In genomic region chr1:15430787-15431570, GRCh38 we compare ENCODE assay signal across 9 cellular contexts. TPM values are rescaled to one million over a fixed set of nuclear protein-coding genes. Genes with fewer than 3 reads are reported as not detected.
DNase-seq lines count a peak whose midpoint lies in the region; ATAC-seq, FAIRE-seq and TF ChIP-seq lines count a peak whose summit lies in the region.
"Had no signal": no experiment of that assay in that cellular context is flagged by ENCODE, and none has a peak within 500 bp of the region (broad histone marks: within the 10 kb centered on the region; RNA-seq: fewer than 3 reads in every experiment).

No MANE protein-coding gene starts in this region.

- H2AFZ ChIP-seq in OCI-LY3 (ENCODE audit: low read depth, low read length): no peak overlapping the region

- H3K27ac ChIP-seq in OCI-LY3 (ENCODE audit: low read length) (no peak overlapping the region), foreskin keratinocyte (no peak overlapping the region), ovary (no peak overlapping the region), upper lobe of right lung (no peak overlapping the region)

- no peaks in the 10 kb centered on the region for H3K79me2 ChIP-seq in OCI-LY3 (ENCODE audit: low read length)

- no peak overlapping the region for H3K4me2 ChIP-seq in OCI-LY3 (ENCODE audit: low read length)

- H4K20me1 ChIP-seq in OCI-LY3 (ENCODE audit: insufficient read depth, low read length): no peaks in the 10 kb centered on the region

- H3K36me3 ChIP-seq in OCI-LY3 (replicated peaks; ENCODE audit: low read depth, low read length) (no peaks in the 10 kb centered on the region), ovary (no peaks in the 10 kb centered on the region), upper lobe of right lung (peaks cover 19% of the 10 kb centered on the region)

- peak; percentile 94 for FAIRE-seq in GM12892 (lab: Jason Lieb, UNC)

- H3K9ac ChIP-seq in OCI-LY3 (ENCODE audit: low read length): no peak overlapping the region

- no peaks in the 10 kb centered on the region for H3K9me3 ChIP-seq in OCI-LY3 (ENCODE audit: insufficient read depth, low read length)
- H3K9me3 ChIP-seq in ovary: no peaks in the 10 kb centered on the region
- H3K9me3 ChIP-seq in upper lobe of right lung: no peaks in the 10 kb centered on the region

- TF ChIP-seq EP300 in ovary (IDR thresholded peaks at IDR 0.05): no peak

- peak; percentile 93 for TF ChIP-seq CTCF in AG04449 (IDR thresholded peaks at IDR 0.05; ENCODE audit: insufficient read depth, low read length, missing control alignments)
- TF ChIP-seq CTCF in OCI-LY3 (IDR thresholded peaks at IDR 0.05; ENCODE audit: low read depth, low read length): peak; percentile 84
- TF ChIP-seq CTCF in foreskin keratinocyte (conservative IDR thresholded peaks at IDR 0.05): peak; percentile 90
- TF ChIP-seq CTCF in ovary (IDR thresholded peaks at IDR 0.05): peak; percentile 86 to 94 (median 93)
- peak; percentile 98 for TF ChIP-seq CTCF in upper lobe of right lung (IDR thresholded peaks at IDR 0.05)

- WGBS in ovary, 3 donors: 62 to 65% (median 63%) methylated on average over 19 of the region's 19 CpGs

- ATAC-seq in foreskin keratinocyte (peak; percentile 15), upper lobe of right lung (peak; percentile 82), GM21825 (IDR thresholded peaks at IDR 0.05; ENCODE audit: unreplicated experiment) (no peak)

- peaks cover 4% of the 10 kb centered on the region; the same call in 1 of the 2 replicates for H3K4me1 ChIP-seq in OCI-LY3 (ENCODE audit: low read length)
- peaks cover 5% of the 10 kb centered on the region for H3K4me1 ChIP-seq in foreskin keratinocyte
- H3K4me1 ChIP-seq in ovary (ENCODE audit: insufficient read depth): peaks cover 3% of the 10 kb centered on the region
- no peaks in the 10 kb centered on the region for H3K4me1 ChIP-seq in upper lobe of right lung

- DNase-seq in AG04449 (ENCODE audit: low read depth, low spot score): no peak
- peak; percentile 89 for DNase-seq in GM12892 (ENCODE audit: insufficient read length)
- DNase-seq in activated T-helper 1 cell treated with anti-CD3 and anti-CD28 coated beads, Interleukin-2, amount 50 U/mL, for 16 hours (ENCODE audit: low read depth in 1 of 2, low spot score in 1 of 2): peak; percentile 57 to 72
- DNase-seq in foreskin keratinocyte: peak in 1 of 2 donors; percentile 33
- DNase-seq in ovary: peak; percentile 52 to 84 (median 80)
- DNase-seq in upper lobe of right lung: peak; percentile 83

- POLR2A ChIA-PET in AG04449 (lab: Yijun Ruan, JAX): interaction anchor here (1.5 kb wide), 1 partner anchor 108 kb away, joined by 5 read pairs; no protein-coding TSS in a partner anchor

- TF ChIP-seq POLR2A in GM12892 (IDR thresholded peaks at IDR 0.05; ENCODE audit: low read depth, low read length) (no peak), ovary (IDR thresholded peaks at IDR 0.05) (no peak)

- H3K27me3 ChIP-seq in OCI-LY3 (ENCODE audit: low read depth, low read length) (no peaks in the 10 kb centered on the region), foreskin keratinocyte (no peaks in the 10 kb centered on the region), ovary (no peaks in the 10 kb centered on the region), upper lobe of right lung (no peaks in the 10 kb centered on the region)

- H3K4me3 ChIP-seq in AG04449 (ENCODE audit: low read depth, low read length) (no peak overlapping the region), OCI-LY3 (ENCODE audit: low read length) (no peak overlapping the region), ovary (no peak overlapping the region), upper lobe of right lung (no peak overlapping the region)

- intact Hi-C loops in ovary (cut with DNase I) (loop anchor here in 1 of 4 donors (2.0 kb wide), 1 partner anchor 106 kb away; no protein-coding TSS in a partner anchor), upper lobe of right lung (cut with DNase I) (loop anchor here (5.0 kb wide), 1 partner anchor 109 kb away; no protein-coding TSS in a partner anchor)

- CTCF ChIA-PET in AG04449 (lab: Yijun Ruan, JAX): interaction anchor here (0.7 to 14.6 kb wide), 29 partner anchors 10 to 302 kb away, joined by 3 to 439 read pairs (median 7); partner anchors contain the start of gene EFHD2

RNA-seq across cellular contexts. Expression of gene CTRC, which starts 7.3 kb away (rescaled TPM):
- not detected for polyA plus RNA-seq in GM12892 (2012; ENCODE audit: missing spikeins)
- total RNA-seq in foreskin keratinocyte (not detected in 2 replicates), ovary (1 to 10 TPM in 3 of 7 donors, not detected in 4; 1.7 to 5.7 (median 4.6) TPM), upper lobe of right lung (0.23 TPM)
- polyA plus RNA-seq in foreskin keratinocyte (not detected in 2 replicates), ovary (not detected)
- total RNA-seq: skeletal muscle tissue had no signal

RNA-seq across cellular contexts. Expression of gene EFHD2, which starts 21.3 kb away (rescaled TPM):
- polyA plus RNA-seq in GM12892 (2012; ENCODE audit: missing spikeins): 20.3 TPM
- total RNA-seq in foreskin keratinocyte (95.3 and 101 TPM in 2 replicates), ovary (10 to 100 TPM; 24.2 to 63.2 (median 30.3) TPM), upper lobe of right lung (64.3 TPM)
- polyA plus RNA-seq in foreskin keratinocyte (114 and 116 TPM in 2 replicates), ovary (10 to 100 TPM; 19.6 to 25.5 TPM)

RNA-seq across cellular contexts. Expression of gene CELA2A, which starts 25.6 kb away (rescaled TPM):
- not detected for polyA plus RNA-seq in GM12892 (2012; ENCODE audit: missing spikeins)
- not detected in 2 replicates for total RNA-seq in foreskin keratinocyte
- not detected in 2 replicates for polyA plus RNA-seq in foreskin keratinocyte
- total RNA-seq in ovary: 1 to 10 TPM in 2 of 7 donors, under 1 TPM in 1, not detected in 4; 0.92 to 9.4 (median 2.4) TPM
- 1 to 10 TPM in 1 of 2 donors, not detected in 1; 7.5 TPM for polyA plus RNA-seq in ovary
- not detected for total RNA-seq in upper lobe of right lung
- total RNA-seq: skeletal muscle tissue had no signal

RNA-seq across cellular contexts. Expression of gene CELA2B, which starts 44.9 kb away (rescaled TPM):
- polyA plus RNA-seq in GM12892 (2012; ENCODE audit: missing spikeins): not detected
- total RNA-seq in foreskin keratinocyte: not detected in 2 replicates
- not detected in 2 replicates for polyA plus RNA-seq in foreskin keratinocyte
- total RNA-seq in ovary: under 1 TPM in 3 of 7 donors, not detected in 4; 0.33 to 0.46 (median 0.36) TPM
- polyA plus RNA-seq in ovary: not detected
- not detected for total RNA-seq in upper lobe of right lung
